8 cellular contexts compared by ENCODE assay signal in the genomic region with DNA sequence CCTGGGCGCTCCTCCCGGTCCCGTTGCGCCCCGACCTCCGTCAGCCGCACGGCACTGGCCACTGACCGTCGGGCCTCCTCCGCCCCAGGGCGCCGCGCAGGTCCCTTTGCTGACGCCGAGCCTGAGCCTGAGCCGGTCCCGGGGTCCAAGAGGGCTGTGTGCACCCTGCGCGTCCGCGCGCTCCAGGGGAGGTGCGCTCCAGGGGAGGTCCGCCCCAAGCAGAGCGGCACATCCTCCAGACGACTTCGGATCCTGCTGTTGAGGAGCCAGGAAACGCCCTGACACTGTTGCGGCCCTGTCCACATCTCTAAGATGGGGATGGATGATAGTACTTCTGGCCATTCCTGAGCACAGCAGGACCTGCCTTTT. TPM values are rescaled to one million over a fixed set of nuclear protein-coding genes. Genes with fewer than 3 reads are reported as not detected.
A peak's percentile ranks its signal among the peaks of the same experiment; 100 is the strongest.
DNase-seq lines count a peak whose midpoint lies in the region; ATAC-seq and TF ChIP-seq lines count a peak whose summit lies in the region.
"Not testable (repeated sequence)": the region's sequence is repeated elsewhere in the genome, so short reads cannot be mapped to it uniquely, and the experiment has no call there.

No MANE protein-coding gene starts in this region.

- CTCF ChIA-PET in A673 (lab: Charles Lee); IMR-90 (lab: Yijun Ruan, JAX): not testable (repeated sequence)

- not testable (repeated sequence) for H2BK5ac ChIP-seq in IMR-90 (ENCODE audit: low read depth, low read length, poor library complexity, severe bottlenecking)

- TF ChIP-seq POLR2A in IMR-90 (IDR thresholded peaks at IDR 0.05; ENCODE audit: low read depth, low read length); gastroesophageal sphincter (IDR thresholded peaks at IDR 0.05); right lobe of liver (IDR thresholded peaks at IDR 0.05): not testable (repeated sequence)

- H3K18ac ChIP-seq in IMR-90 (ENCODE audit: low read depth, low read length), result not testable (repeated sequence)

- H3K14ac ChIP-seq in IMR-90 (replicated peaks; ENCODE audit: low read depth, low read length), result not testable (repeated sequence)

- not testable (repeated sequence) for H4K8ac ChIP-seq in IMR-90 (ENCODE audit: low read depth in 2 of 2, low read length in 2 of 2)

- TF ChIP-seq EP300 in gastroesophageal sphincter (IDR thresholded peaks at IDR 0.05), result not testable (repeated sequence)

- not testable (repeated sequence) for H3K27me3 Mint-ChIP-seq in stimulated activated naive CD8-positive, alpha-beta T cell treated with anti-CD3 and anti-CD28 coated beads, Interleukin-15, amount 100 ng/mL, for 72 hours

- H3K4me1 ChIP-seq in A673 (ENCODE audit: insufficient read depth, low read length, poor library complexity, severe bottlenecking); IMR-90 (ENCODE audit: control insufficient read depth, insufficient read depth, low read length); gastroesophageal sphincter; right lobe of liver: not testable (repeated sequence)

- H2AK9ac ChIP-seq in IMR-90 (replicated peaks; ENCODE audit: low read depth, low read length, poor library complexity), result not testable (repeated sequence)

- H3K4ac ChIP-seq in IMR-90 (ENCODE audit: low read depth, low read length), result not testable (repeated sequence)

- not testable (repeated sequence) for H2BK120ac ChIP-seq in IMR-90 (ENCODE audit: low read depth, low read length)

- not testable (repeated sequence) for H3K56ac ChIP-seq in IMR-90 (ENCODE audit: extremely low read depth, insufficient read depth, low read length)

- not testable (repeated sequence) for H4K5ac ChIP-seq in IMR-90 (ENCODE audit: low read depth, low read length)

- H3K4me1 Mint-ChIP-seq in stimulated activated naive CD8-positive, alpha-beta T cell treated with anti-CD3 and anti-CD28 coated beads, Interleukin-15, amount 100 ng/mL, for 72 hours, result not testable (repeated sequence)

- not testable (repeated sequence) for H3K4me3 Mint-ChIP-seq in stimulated activated naive CD8-positive, alpha-beta T cell treated with anti-CD3 and anti-CD28 coated beads, Interleukin-15, amount 100 ng/mL, for 72 hours

- H4K91ac ChIP-seq in IMR-90 (ENCODE audit: insufficient read depth, low read depth, low read length), result not testable (repeated sequence)

- POLR2A ChIA-PET in A673 (lab: Charles Lee; ENCODE audit: low non-redundant PET); IMR-90 (lab: Charles Lee; ENCODE audit: unreplicated experiment): not testable (repeated sequence)

- H2AFZ ChIP-seq in IMR-90 (replicated peaks; ENCODE audit: low read length, poor library complexity), result not testable (repeated sequence)

- in situ Hi-C loops in IMR-90 (cut with MboI; ENCODE audit: low sequenced_read_pairs); astrocyte of the cerebellum (cut with HindIII; ENCODE audit: low sequenced_read_pairs): not testable (repeated sequence)

- not testable (repeated sequence) for H2BK20ac ChIP-seq in IMR-90 (ENCODE audit: low read depth, low read length)

- WGBS in IMR-90 (ENCODE audit: extremely low coverage in 2 of 2, insufficient read length in 1 of 2), 2 experiments, result no CpG with 5 or more reads among the region's 30 CpGs
- WGBS in gastroesophageal sphincter (ENCODE audit: low coverage in 1 of 2), 2 donors, result no CpG with 5 or more reads among the region's 30 CpGs
- WGBS in right lobe of liver (ENCODE audit: insufficient coverage, low coverage, low lambda C conversion rate, missing lambda C conversion rate), result no CpG with 5 or more reads among the region's 30 CpGs

- H2AK5ac ChIP-seq in IMR-90 (ENCODE audit: low read depth, low read length), result not testable (repeated sequence)

- H3K79me1 ChIP-seq in IMR-90 (ENCODE audit: low read depth in 1 of 2, low read length in 2 of 2), result not testable (repeated sequence)

- dilution Hi-C loops in IMR-90 (cut with HindIII; ENCODE audit: low sequenced_read_pairs, unreplicated experiment), result not testable (repeated sequence)

- not testable (repeated sequence) for H2BK15ac ChIP-seq in IMR-90 (ENCODE audit: low read depth, low read length)

- not testable (repeated sequence) for H4K20me1 ChIP-seq in IMR-90 (ENCODE audit: insufficient read depth, low read length)

- not testable (repeated sequence) for H3K9me1 ChIP-seq in IMR-90 (ENCODE audit: insufficient read depth, low read length)

- not testable (repeated sequence) for H3K23ac ChIP-seq in IMR-90 (ENCODE audit: low read depth, low read length)

- H3K27ac ChIP-seq in A673 (ENCODE audit: low read depth, low read length, poor library complexity, severe bottlenecking); IMR-90 (ENCODE audit: insufficient read depth, low read length); gastroesophageal sphincter; right lobe of liver: not testable (repeated sequence)

- not testable (repeated sequence) for H3K4me2 ChIP-seq in IMR-90 (ENCODE audit: low read depth, low read length)

- TF ChIP-seq CTCF in A673 (conservative IDR thresholded peaks at IDR 0.05; ENCODE audit: low read depth, low read length); IMR-90 (conservative IDR thresholded peaks at IDR 0.05; ENCODE audit: low read depth, low read length); WI38 (IDR thresholded peaks at IDR 0.05; ENCODE audit: low read depth, low read length); astrocyte of the cerebellum (IDR thresholded peaks at IDR 0.05; ENCODE audit: low read depth, low read length, missing control alignments); gastroesophageal sphincter (IDR thresholded peaks at IDR 0.05); right lobe of liver (IDR thresholded peaks at IDR 0.05); omental fat pad (IDR thresholded peaks at IDR 0.05): not testable (repeated sequence)

- not testable (repeated sequence) for BruUV-seq in A673 (replicated peaks; lab: Mats Ljungman, UMichigan); IMR-90 (replicated peaks; lab: Mats Ljungman, UMichigan)

- not testable (repeated sequence) for DNase-seq in A673 (ENCODE audit: low spot score); IMR-90; astrocyte of the cerebellum (ENCODE audit: low read depth); right lobe of liver; omental fat pad (ENCODE audit: low spot score); stimulated activated naive CD8-positive, alpha-beta T cell treated with anti-CD3 and anti-CD28 coated beads, Interleukin-15, amount 100 ng/mL, for 72 hours

- not testable (repeated sequence) for H3K27ac Mint-ChIP-seq in stimulated activated naive CD8-positive, alpha-beta T cell treated with anti-CD3 and anti-CD28 coated beads, Interleukin-15, amount 100 ng/mL, for 72 hours

- not testable (repeated sequence) for H3K36me3 ChIP-seq in A673 (ENCODE audit: insufficient read depth, low read length, poor library complexity, severe bottlenecking); IMR-90 (ENCODE audit: control insufficient read depth, insufficient read depth, low read length); gastroesophageal sphincter; right lobe of liver

- ATAC-seq in IMR-90 (ENCODE audit: low read depth) (peak; percentile 24), gastroesophageal sphincter (peak; percentile 32), right lobe of liver (peak; percentile 6 to 35 (median 22)), omental fat pad (ENCODE audit: low FRiP score) (peak; percentile 2)
- peak; percentile 72 for ATAC-seq in stimulated activated naive CD8-positive, alpha-beta T cell treated with anti-CD3 and anti-CD28 coated beads, Interleukin-15, amount 100 ng/mL, for 72 hours

- not testable (repeated sequence) for H3K9ac ChIP-seq in IMR-90 (ENCODE audit: low read depth, low read length)

- H3K4me3 ChIP-seq in A673 (ENCODE audit: low read depth, low read length, poor library complexity, severe bottlenecking) (peak overlapping the region; percentile 34), WI38 (ENCODE audit: low read depth, low read length) (peak overlapping the region; percentile 51; the same call in 1 of the 2 replicates), astrocyte of the cerebellum (ENCODE audit: low read depth, low read length) (peak overlapping the region; percentile 29), gastroesophageal sphincter (peak overlapping the region; percentile 33 to 49)
- H3K4me3 ChIP-seq in IMR-90 (ENCODE audit: insufficient read depth, low read depth, low read length); right lobe of liver: not testable (repeated sequence)

- H3K9me3 Mint-ChIP-seq in stimulated activated naive CD8-positive, alpha-beta T cell treated with anti-CD3 and anti-CD28 coated beads, Interleukin-15, amount 100 ng/mL, for 72 hours, result not testable (repeated sequence)

- not testable (repeated sequence) for H3K9me3 ChIP-seq in A673 (ENCODE audit: low read depth, low read length, poor library complexity, severe bottlenecking); IMR-90 (ENCODE audit: control insufficient read depth, insufficient read depth, low read length); gastroesophageal sphincter; right lobe of liver

- TF ChIP-seq RAD21 in IMR-90 (IDR thresholded peaks at IDR 0.05; ENCODE audit: low read length), result not testable (repeated sequence)

- not testable (repeated sequence) for H3K27me3 ChIP-seq in A673 (replicated peaks; ENCODE audit: insufficient read depth, low read depth, low read length, poor library complexity); IMR-90 (ENCODE audit: control insufficient read depth, insufficient read depth, low read length); gastroesophageal sphincter; right lobe of liver

- intact Hi-C loops in A673 (cut with micrococcal nuclease; ENCODE audit: unreplicated experiment); IMR-90 (cut with micrococcal nuclease); right lobe of liver (cut with DNase I): not testable (repeated sequence)

RNA-seq across cellular contexts. Expression of gene SULT1A3, which starts 7.2 kb away (rescaled TPM):
- total RNA-seq in A673 (2021) (14.1 and 21.2 TPM in 2 replicates), IMR-90 (2012; rRNA removed) (0.18 and 1.1 TPM in 2 replicates), gastroesophageal sphincter (10 to 100 TPM in 1 of 4 donors, 1 to 10 TPM in 2, not detected in 1; 5.1 to 10.4 (median 8.8) TPM), right lobe of liver (10 to 100 TPM in 5 of 6 experiments, 1 to 10 TPM in 1; 8.5 to 29.0 (median 11.9) TPM), omental fat pad (10 to 100 TPM; 14.0 to 32.3 (median 18.3) TPM)
- polyA plus RNA-seq in IMR-90 (2012; rRNA removed), result 12.8 and 17.2 TPM in 2 replicates
- 1.6 and 2.1 TPM in 2 replicates for polyA plus RNA-seq in IMR-90 (2012; cell fraction: cytosol; rRNA removed)
- 27.1 and 49.8 TPM in 2 replicates for polyA plus RNA-seq in IMR-90 (2012; cell fraction: nucleus; rRNA removed; ENCODE audit: low replicate concordance)

RNA-seq across cellular contexts. Expression of gene SLX1A, which starts 12.6 kb away (rescaled TPM):
- total RNA-seq in A673 (2021) (15.5 and 20.0 TPM in 2 replicates), IMR-90 (2012; rRNA removed) (8.4 and 11.4 TPM in 2 replicates), gastroesophageal sphincter (10 to 100 TPM in 2 of 4 donors, 1 to 10 TPM in 2; 7.8 to 21.2 (median 13.5) TPM), right lobe of liver (10 to 100 TPM; 15.5 to 83.2 (median 36.4) TPM), omental fat pad (10 to 100 TPM; 21.7 to 52.7 (median 44.2) TPM)
- polyA plus RNA-seq in IMR-90 (2012; rRNA removed), result 35.1 and 44.4 TPM in 2 replicates
- 35.5 and 46.1 TPM in 2 replicates for polyA plus RNA-seq in IMR-90 (2012; cell fraction: cytosol; rRNA removed)
- polyA plus RNA-seq in IMR-90 (2012; cell fraction: nucleus; rRNA removed; ENCODE audit: low replicate concordance), result 49.9 and 142 TPM in 2 replicates

RNA-seq across cellular contexts. Expression of gene BOLA2B, which starts 12.8 kb away (rescaled TPM):
- total RNA-seq in A673 (2021) (180 and 225 TPM in 2 replicates), IMR-90 (2012; rRNA removed) (301 and 407 TPM in 2 replicates), gastroesophageal sphincter (10 to 100 TPM; 72.7 to 98.8 (median 88.4) TPM), right lobe of liver (100 to 1,000 TPM in 1 of 6 experiments, 10 to 100 TPM in 5; 22.9 to 139 (median 25.6) TPM), omental fat pad (100 to 1,000 TPM; 152 to 366 (median 206) TPM)
- 90.1 and 121 TPM in 2 replicates for polyA plus RNA-seq in IMR-90 (2012; rRNA removed)
- 1,032 and 2,834 TPM in 2 replicates for polyA plus RNA-seq in IMR-90 (2012; cell fraction: cytosol; rRNA removed)
- 55.5 and 93.4 TPM in 2 replicates for polyA plus RNA-seq in IMR-90 (2012; cell fraction: nucleus; rRNA removed; ENCODE audit: low replicate concordance)

RNA-seq across cellular contexts. Expression of gene CORO1A, which starts 22.9 kb away (rescaled TPM):
- total RNA-seq in A673 (2021) (4.6 and 7.0 TPM in 2 replicates), IMR-90 (2012; rRNA removed) (6.4 and 7.2 TPM in 2 replicates), gastroesophageal sphincter (10 to 100 TPM in 3 of 4 donors, 1 to 10 TPM in 1; 8.6 to 32.0 (median 13.1) TPM), right lobe of liver (10 to 100 TPM in 1 of 6 experiments, 1 to 10 TPM in 5; 7.0 to 15.2 (median 7.9) TPM), omental fat pad (100 to 1,000 TPM in 1 of 4 donors, 10 to 100 TPM in 3; 31.6 to 109 (median 50.0) TPM)
- polyA plus RNA-seq in IMR-90 (2012; rRNA removed), result 13.2 and 16.7 TPM in 2 replicates
- polyA plus RNA-seq in IMR-90 (2012; cell fraction: cytosol; rRNA removed), result 8.6 and 13.4 TPM in 2 replicates
- polyA plus RNA-seq in IMR-90 (2012; cell fraction: nucleus; rRNA removed; ENCODE audit: low replicate concordance), result 6.8 and 34.8 TPM in 2 replicates

RNA-seq across cellular contexts. Expression of gene NPIPB13, which starts 42.0 kb away (rescaled TPM):
- 9.3 and 14.2 TPM in 2 replicates for total RNA-seq in A673 (2021)
- 0.28 and 0.54 TPM in 2 replicates for total RNA-seq in IMR-90 (2012; rRNA removed)
- 4.4 and 4.5 TPM in 2 replicates for polyA plus RNA-seq in IMR-90 (2012; rRNA removed)
- 1.4 and 2.1 TPM in 2 replicates for polyA plus RNA-seq in IMR-90 (2012; cell fraction: cytosol; rRNA removed)
- polyA plus RNA-seq in IMR-90 (2012; cell fraction: nucleus; rRNA removed; ENCODE audit: low replicate concordance), result 22.9 and 47.3 TPM in 2 replicates
- total RNA-seq in gastroesophageal sphincter, result 1 to 10 TPM in 2 of 4 donors, under 1 TPM in 2; 0.32 to 7.0 (median 2.5) TPM
- total RNA-seq in right lobe of liver, result 10 to 100 TPM in 1 of 6 experiments, 1 to 10 TPM in 4, under 1 TPM in 1; 0.99 to 11.2 (median 6.7) TPM
- total RNA-seq in omental fat pad, result 10 to 100 TPM in 1 of 4 donors, 1 to 10 TPM in 3; 2.8 to 14.7 (median 5.9) TPM

Comparison
In these comparisons a context has a peak if more than half of its experiments do, and no peak if none do; other contexts are left out.
1. ATAC-seq: peak in every context shown above with its lines; median percentile 72 in stimulated activated naive CD8-positive, alpha-beta T cell treated with anti-CD3 and anti-CD28 coated beads, Interleukin-15, amount 100 ng/mL, for 72 hours; 32 in gastroesophageal sphincter; 24 in IMR-90; 22 in right lobe of liver; 2 in omental fat pad.